13 cellular contexts compared by ENCODE assay signal in the genomic region with DNA sequence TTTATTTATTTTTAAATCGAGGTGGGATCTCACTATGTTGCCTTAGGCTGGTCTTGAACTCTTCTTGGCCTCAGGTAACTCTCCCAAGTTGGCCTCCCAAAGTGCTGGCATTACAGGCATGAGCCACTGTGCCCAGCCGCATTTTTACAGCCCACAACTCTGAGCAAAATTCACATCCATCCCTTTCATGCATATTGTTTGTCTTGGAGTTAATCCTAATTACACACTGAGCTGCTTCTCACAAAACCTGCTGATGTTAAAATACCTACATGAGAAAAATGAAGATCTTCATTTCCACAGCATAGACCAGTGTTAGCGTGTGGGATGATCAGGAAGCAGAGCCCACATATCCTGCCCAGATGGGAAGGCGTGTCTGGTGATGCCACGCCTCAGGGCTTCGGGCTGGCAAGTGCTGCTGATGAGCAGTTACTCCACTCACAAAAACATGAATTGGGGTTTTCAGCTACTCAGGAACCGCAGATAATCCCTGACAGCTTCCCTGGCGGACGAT. TPM values are rescaled to one million over a fixed set of nuclear protein-coding genes. Genes with fewer than 3 reads are reported as not detected.
A peak's percentile ranks its signal among the peaks of the same experiment; 100 is the strongest.
DNase-seq lines count a peak whose midpoint lies in the region; ATAC-seq, FAIRE-seq and TF ChIP-seq lines count a peak whose summit lies in the region.
"Had no signal": no experiment of that assay in that cellular context is flagged by ENCODE, and none has a peak within 500 bp of the region (broad histone marks: within the 10 kb centered on the region; RNA-seq: fewer than 3 reads in every experiment).

No MANE protein-coding gene starts in this region.

- H3K9me3 ChIP-seq in A549 = no peaks in the 10 kb centered on the region
- H3K9me3 ChIP-seq: heart right ventricle, vagina had no signal

- intact Hi-C loops in CD14-positive monocyte (cut with micrococcal nuclease) = no loop called here

- TF ChIP-seq EP300 in A549 (IDR thresholded peaks at IDR 0.05) = no peak

- H3K4me3 ChIP-seq in A549 (no peak overlapping the region), coronary artery (no peak overlapping the region)
- H3K4me3 ChIP-seq: heart right ventricle, vagina had no signal

- no peak for TF ChIP-seq RAD21 in A549 (conservative IDR thresholded peaks at IDR 0.05 in 1 of 2, IDR thresholded peaks at IDR 0.05 in 1 of 2)

- no peaks in the 10 kb centered on the region for H3K27me3 ChIP-seq in foreskin keratinocyte
- H3K27me3 ChIP-seq: heart right ventricle, vagina had no signal

- no peak overlapping the region for H3K4me2 ChIP-seq in A549
- H3K4me2 ChIP-seq: KMS-11 had no signal

- POLR2A ChIA-PET in A549 (lab: Yijun Ruan, JAX) = no interaction called here

- TF ChIP-seq POLR2A in A549 (IDR thresholded peaks at IDR 0.05; ENCODE audit: low read length) = no peak

- WGBS in A549 (ENCODE audit: missing lambda C conversion rate) = 78% methylated on average over 9 of the region's 9 CpGs

- ATAC-seq in A549 (peak; percentile 42 to 49; a peak in 3 of 6 replicates), foreskin keratinocyte (peak; percentile 94), HG02870 (IDR thresholded peaks at IDR 0.05; ENCODE audit: unreplicated experiment) (no peak)

- H3K4me1 ChIP-seq in A549 (peaks cover 8% of the 10 kb centered on the region; the same call in 1 of the 3 replicates), foreskin keratinocyte (peaks cover 14% of the 10 kb centered on the region)
- H3K4me1 ChIP-seq: vagina had no signal

- DNase-seq in A549 (ENCODE audit: low read depth in 1 of 2, low spot score in 1 of 2) = no peak
- peak; percentile 99 for DNase-seq in NCI-H1694 treated with DMSO at 0.1 percent for 48 hours (lab: John Stamatoyannopoulos, UW)
- DNase-seq in amniotic epithelial cell (ENCODE audit: low read depth) = peak; percentile 31
- DNase-seq in foreskin keratinocyte = peak; percentile 57 to 79
- no peak for DNase-seq in DMS79 treated with DMSO at 0.1 percent for 48 hours (lab: John Stamatoyannopoulos, UW)
- DNase-seq in CD14-positive monocyte (ENCODE audit: low spot score) = no peak
- DNase-seq in coronary artery (ENCODE audit: low spot score) = no peak
- DNase-seq: activated CD8-positive, alpha-beta memory T cell treated with anti-CD3 and anti-CD28 coated beads, Interleukin-2, amount 50 U/mL, for 4 hours; heart right ventricle had no signal

- no peaks in the 10 kb centered on the region for H3K4me1 Mint-ChIP-seq in CD14-positive monocyte

- peaks cover 42 to 66% of the 10 kb centered on the region in 2 donors for H3K36me3 Mint-ChIP-seq in CD14-positive monocyte

- no peak overlapping the region for H3K27ac Mint-ChIP-seq in CD14-positive monocyte

- peaks cover 0 to 2% (median 0%) of the 10 kb centered on the region in 3 donors for H3K27me3 Mint-ChIP-seq in CD14-positive monocyte (ENCODE audit: low read depth in 3 of 3)

- H3K4me3 Mint-ChIP-seq in CD14-positive monocyte = no peak overlapping the region

- CTCF ChIA-PET in A549 (lab: Yijun Ruan, JAX) = interaction anchor here (0.8 to 1.5 kb wide), 2 partner anchors 14 to 27 kb away, joined by 3 to 4 read pairs; no protein-coding TSS in a partner anchor

- FAIRE-seq in A549 (lab: Jason Lieb, UNC) = no peak
- FAIRE-seq: TTC549 had no signal

- H3K9me3 Mint-ChIP-seq in CD14-positive monocyte = no peaks in the 10 kb centered on the region

- no peak for TF ChIP-seq CTCF in A549 (IDR thresholded peaks at IDR 0.05)
- TF ChIP-seq CTCF in foreskin keratinocyte (conservative IDR thresholded peaks at IDR 0.05) = no peak
- TF ChIP-seq CTCF in CD14-positive monocyte (IDR thresholded peaks at IDR 0.05) = no peak
- no peak for TF ChIP-seq CTCF in coronary artery (IDR thresholded peaks at IDR 0.05)

- H3K27ac ChIP-seq in A549 (no peak overlapping the region), foreskin keratinocyte (no peak overlapping the region), coronary artery (no peak overlapping the region)
- H3K27ac ChIP-seq: heart right ventricle, KMS-11, vagina had no signal

TF ChIP-seq in A549, 52 proteins besides CTCF, POLR2A, EP300 and RAD21:
- TF ChIP-seq BHLHE40 (IDR thresholded peaks at IDR 0.05; ENCODE audit: low read depth, low read length) (no peak), KDM5A (IDR thresholded peaks at IDR 0.05) (no peak), MYC (IDR thresholded peaks at IDR 0.05; ENCODE audit: borderline replicate concordance, low read length) (no peak), CBX2 (IDR thresholded peaks at IDR 0.05; ENCODE audit: borderline replicate concordance, low read depth) (no peak), PHF8 (IDR thresholded peaks at IDR 0.05; ENCODE audit: borderline replicate concordance, low read depth) (no peak), CEBPB (IDR thresholded peaks at IDR 0.05) (no peak), CHD2 (IDR thresholded peaks at IDR 0.05; ENCODE audit: low read length, partially characterized antibody) (no peak), ZNF302 (CRISPR knock-in tag; IDR thresholded peaks at IDR 0.05) (no peak), JUNB (IDR thresholded peaks at IDR 0.05) (no peak), TFCP2L1 (CRISPR knock-in tag; IDR thresholded peaks at IDR 0.05) (no peak), RARB (CRISPR knock-in tag; IDR thresholded peaks at IDR 0.05) (no peak), EHF (CRISPR knock-in tag; IDR thresholded peaks at IDR 0.05) (no peak), NFE2L2 (conservative IDR thresholded peaks at IDR 0.05; ENCODE audit: low read length) (no peak), ESRRA (IDR thresholded peaks at IDR 0.05; ENCODE audit: borderline replicate concordance, low read length) (no peak), MAZ (IDR thresholded peaks at IDR 0.05; ENCODE audit: borderline replicate concordance, low read depth, low read length) (no peak)
- TF ChIP-seq, protein P1, sequence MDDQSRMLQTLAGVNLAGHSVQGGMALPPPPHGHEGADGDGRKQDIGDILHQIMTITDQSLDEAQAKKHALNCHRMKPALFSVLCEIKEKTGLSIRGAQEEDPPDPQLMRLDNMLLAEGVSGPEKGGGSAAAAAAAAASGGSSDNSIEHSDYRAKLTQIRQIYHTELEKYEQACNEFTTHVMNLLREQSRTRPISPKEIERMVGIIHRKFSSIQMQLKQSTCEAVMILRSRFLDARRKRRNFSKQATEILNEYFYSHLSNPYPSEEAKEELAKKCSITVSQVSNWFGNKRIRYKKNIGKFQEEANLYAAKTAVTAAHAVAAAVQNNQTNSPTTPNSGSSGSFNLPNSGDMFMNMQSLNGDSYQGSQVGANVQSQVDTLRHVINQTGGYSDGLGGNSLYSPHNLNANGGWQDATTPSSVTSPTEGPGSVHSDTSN (IDR thresholded peaks at IDR 0.05) = no peak
- TF ChIP-seq, protein P2, sequence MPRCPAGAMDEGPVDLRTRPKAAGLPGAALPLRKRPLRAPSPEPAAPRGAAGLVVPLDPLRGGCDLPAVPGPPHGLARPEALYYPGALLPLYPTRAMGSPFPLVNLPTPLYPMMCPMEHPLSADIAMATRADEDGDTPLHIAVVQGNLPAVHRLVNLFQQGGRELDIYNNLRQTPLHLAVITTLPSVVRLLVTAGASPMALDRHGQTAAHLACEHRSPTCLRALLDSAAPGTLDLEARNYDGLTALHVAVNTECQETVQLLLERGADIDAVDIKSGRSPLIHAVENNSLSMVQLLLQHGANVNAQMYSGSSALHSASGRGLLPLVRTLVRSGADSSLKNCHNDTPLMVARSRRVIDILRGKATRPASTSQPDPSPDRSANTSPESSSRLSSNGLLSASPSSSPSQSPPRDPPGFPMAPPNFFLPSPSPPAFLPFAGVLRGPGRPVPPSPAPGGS (IDR thresholded peaks at IDR 0.05) = no peak
- TF ChIP-seq, protein P3, sequence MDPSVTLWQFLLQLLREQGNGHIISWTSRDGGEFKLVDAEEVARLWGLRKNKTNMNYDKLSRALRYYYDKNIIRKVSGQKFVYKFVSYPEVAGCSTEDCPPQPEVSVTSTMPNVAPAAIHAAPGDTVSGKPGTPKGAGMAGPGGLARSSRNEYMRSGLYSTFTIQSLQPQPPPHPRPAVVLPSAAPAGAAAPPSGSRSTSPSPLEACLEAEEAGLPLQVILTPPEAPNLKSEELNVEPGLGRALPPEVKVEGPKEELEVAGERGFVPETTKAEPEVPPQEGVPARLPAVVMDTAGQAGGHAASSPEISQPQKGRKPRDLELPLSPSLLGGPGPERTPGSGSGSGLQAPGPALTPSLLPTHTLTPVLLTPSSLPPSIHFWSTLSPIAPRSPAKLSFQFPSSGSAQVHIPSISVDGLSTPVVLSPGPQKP (IDR thresholded peaks at IDR 0.05; ENCODE audit: low read depth, low read length) = no peak
- TF ChIP-seq, protein P4, sequence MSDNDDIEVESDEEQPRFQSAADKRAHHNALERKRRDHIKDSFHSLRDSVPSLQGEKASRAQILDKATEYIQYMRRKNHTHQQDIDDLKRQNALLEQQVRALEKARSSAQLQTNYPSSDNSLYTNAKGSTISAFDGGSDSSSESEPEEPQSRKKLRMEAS (IDR thresholded peaks at IDR 0.05) = no peak
- TF ChIP-seq, protein P5, sequence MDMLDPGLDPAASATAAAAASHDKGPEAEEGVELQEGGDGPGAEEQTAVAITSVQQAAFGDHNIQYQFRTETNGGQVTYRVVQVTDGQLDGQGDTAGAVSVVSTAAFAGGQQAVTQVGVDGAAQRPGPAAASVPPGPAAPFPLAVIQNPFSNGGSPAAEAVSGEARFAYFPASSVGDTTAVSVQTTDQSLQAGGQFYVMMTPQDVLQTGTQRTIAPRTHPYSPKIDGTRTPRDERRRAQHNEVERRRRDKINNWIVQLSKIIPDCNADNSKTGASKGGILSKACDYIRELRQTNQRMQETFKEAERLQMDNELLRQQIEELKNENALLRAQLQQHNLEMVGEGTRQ (IDR thresholded peaks at IDR 0.05) = no peak

RNA-seq across cellular contexts. Expression of a gene that starts 14.6 kb away (rescaled TPM):
- polyA plus RNA-seq in A549 (2011; rRNA removed) (136 and 144 TPM in 2 replicates), A549 (2017; fragmentation: RNase III; extraction: RNeasy Plus Mini Kit Qiagen cat#74134 plus additional on column Dnase treatment) (99.3 to 112 TPM (median 101 TPM) in 3 replicates), foreskin keratinocyte (154 and 195 TPM in 2 replicates), CD14-positive monocyte (100 to 1,000 TPM; 116 to 125 TPM)
- 66.2 and 68.2 TPM in 2 replicates for polyA plus RNA-seq in A549 (2012; cell fraction: cytosol; rRNA removed)
- polyA plus RNA-seq in A549 (2012; cell fraction: nucleus; rRNA removed) = 22.0 and 29.6 TPM in 2 replicates
- polyA minus RNA-seq in A549 (2011; rRNA and poly(A)+ RNA removed) = 17.4 and 18.0 TPM in 2 replicates
- 75.7 and 90.2 TPM in 2 replicates for total RNA-seq in foreskin keratinocyte

RNA-seq across cellular contexts. Expression of a gene that starts 14.8 kb away (rescaled TPM):
- polyA plus RNA-seq in A549 (2011; rRNA removed) = 76.7 and 77.2 TPM in 2 replicates
- polyA plus RNA-seq in A549 (2012; cell fraction: cytosol; rRNA removed) = 22.6 and 26.8 TPM in 2 replicates
- polyA plus RNA-seq in A549 (2012; cell fraction: nucleus; rRNA removed) = 14.2 and 24.4 TPM in 2 replicates
- 63.4 to 65.0 TPM (median 63.6 TPM) in 3 replicates for polyA plus RNA-seq in A549 (2017; fragmentation: RNase III; extraction: RNeasy Plus Mini Kit Qiagen cat#74134 plus additional on column Dnase treatment)
- polyA minus RNA-seq in A549 (2011; rRNA and poly(A)+ RNA removed) = 48.5 and 52.2 TPM in 2 replicates
- total RNA-seq in foreskin keratinocyte = 59.3 and 60.7 TPM in 2 replicates
- 34.9 and 38.9 TPM in 2 replicates for polyA plus RNA-seq in foreskin keratinocyte
- 10 to 100 TPM; 26.6 to 34.0 TPM for polyA plus RNA-seq in CD14-positive monocyte

Comparison
In these comparisons a context has a peak if more than half of its experiments do, and no peak if none do; other contexts are left out.
1. DNase-seq: peak in NCI-H1694 treated with DMSO at 0.1 percent for 48 hours (single experiment), amniotic epithelial cell (single experiment) and foreskin keratinocyte (2 of 2); none in A549 (0 of 2), DMS79 treated with DMSO at 0.1 percent for 48 hours (single experiment), CD14-positive monocyte (single experiment) and coronary artery (single experiment).